Comparison of ENCODE assay signal across 8 cellular contexts in genomic region chr17:7840875-7841274, GRCh38. TPM values are rescaled to one million over a fixed set of nuclear protein-coding genes. Genes with fewer than 3 reads are reported as not detected.
DNase-seq lines count a peak whose midpoint lies in the region; ATAC-seq and TF ChIP-seq lines count a peak whose summit lies in the region.

No MANE protein-coding gene starts in this region.

- no peaks in the 10 kb centered on the region for H3K27me3 ChIP-seq in CD8-positive, alpha-beta memory T cell (ENCODE audit: insufficient read depth, low read length, poor library complexity, severe bottlenecking)
- H3K27me3 ChIP-seq in Panc1 (ENCODE audit: control insufficient read depth, insufficient read depth, low read length) = no peaks in the 10 kb centered on the region
- H3K27me3 ChIP-seq in ovary = no peaks in the 10 kb centered on the region

- H3K4me3 Mint-ChIP-seq in CD8-positive, alpha-beta memory T cell = peak overlapping the region; percentile 74 to 99 (median 97)

- peaks cover 0 to 55% (median 0%) of the 10 kb centered on the region in 3 donors for H3K36me3 Mint-ChIP-seq in CD8-positive, alpha-beta memory T cell

- peak overlapping the region; percentile 92 for H3K4me3 ChIP-seq in CD8-positive, alpha-beta memory T cell (ENCODE audit: low read length)
- H3K4me3 ChIP-seq in Panc1 (ENCODE audit: low read depth in 2 of 2, low read length in 2 of 2) (peak overlapping the region; percentile 72 to 84), epithelial cell of esophagus (ENCODE audit: low read length) (peak overlapping the region; percentile 39), ovary (no peak overlapping the region)

- TF ChIP-seq CTCF in Panc1 (IDR thresholded peaks at IDR 0.05) (no peak), epithelial cell of esophagus (IDR thresholded peaks at IDR 0.05; ENCODE audit: insufficient read depth, low read depth, low read length, missing control alignments) (no peak), ovary (IDR thresholded peaks at IDR 0.05) (no peak)

- peaks cover 0 to 5% (median 0%) of the 10 kb centered on the region in 5 donors for H3K9me3 Mint-ChIP-seq in CD8-positive, alpha-beta memory T cell

- peak overlapping the region; percentile 99 for H3K27ac ChIP-seq in CD8-positive, alpha-beta memory T cell (ENCODE audit: low read depth, low read length)
- H3K27ac ChIP-seq in Panc1 (ENCODE audit: low read length) = peak overlapping the region; percentile 73
- H3K27ac ChIP-seq in ovary = peak overlapping the region; percentile 81 to 90

- CTCF ChIA-PET in CD8-positive, alpha-beta memory T cell (lab: Charles Lee) = interaction anchor here (0.9 to 1.7 kb wide), 5 partner anchors 11 to 149 kb away, joined by 3 to 6 read pairs (median 4); partner anchors contain the start of gene NAA38
- CTCF ChIA-PET in Panc1 (lab: Charles Lee) = interaction anchor here (0.6 kb wide), 2 partner anchors 91 to 97 kb away, joined by 3 read pairs; partner anchors contain the start of gene CNTROB

- peaks cover 73 to 82% (median 77%) of the 10 kb centered on the region in 3 donors for H3K4me1 Mint-ChIP-seq in CD8-positive, alpha-beta memory T cell

- no TSS peak for BruUV-seq in Panc1 (replicated peaks; lab: Mats Ljungman, UMichigan)

- no peaks in the 10 kb centered on the region for H3K36me3 ChIP-seq in CD8-positive, alpha-beta memory T cell (ENCODE audit: insufficient read depth, low read length)
- no peaks in the 10 kb centered on the region; the same call in 1 of the 2 replicates for H3K36me3 ChIP-seq in Panc1 (ENCODE audit: control insufficient read depth, insufficient read depth, low read length)
- no peaks in the 10 kb centered on the region for H3K36me3 ChIP-seq in ovary

- no peak for TF ChIP-seq EP300 in ovary (IDR thresholded peaks at IDR 0.05)

- peaks cover 67% of the 10 kb centered on the region for H3K4me1 ChIP-seq in CD8-positive, alpha-beta memory T cell (ENCODE audit: insufficient read depth, low read length)
- H3K4me1 ChIP-seq in Panc1 (ENCODE audit: control insufficient read depth, insufficient read depth, low read length) (peaks cover 39% of the 10 kb centered on the region), ovary (ENCODE audit: insufficient read depth) (peaks cover 17% of the 10 kb centered on the region)

- peaks cover 0 to 18% of the 10 kb centered on the region in 2 donors for H3K27me3 Mint-ChIP-seq in CD8-positive, alpha-beta memory T cell

- DNase-seq in CD8-positive, alpha-beta memory T cell = no peak
- DNase-seq in Panc1 (ENCODE audit: low read depth, low spot score) (no peak), epithelial cell of esophagus (ENCODE audit: low read depth) (no peak), ovary (no peak), COLO668 (lab: John Stamatoyannopoulos, UW; ENCODE audit: unreplicated experiment) (no peak), mesenteric fat pad (ENCODE audit: low spot score) (no peak), NCI-H1436 (lab: John Stamatoyannopoulos, UW) (no peak)

- ATAC-seq in Panc1 = no peak
- ATAC-seq in GM19395 (IDR thresholded peaks at IDR 0.05; ENCODE audit: unreplicated experiment) = no peak

- peak overlapping the region; percentile 97 to 100 (median 99) for H3K27ac Mint-ChIP-seq in CD8-positive, alpha-beta memory T cell

- in situ Hi-C loops in Panc1 (cut with HindIII; ENCODE audit: low pct_unique_long_range_greater_than_20kb, low sequenced_read_pairs) = no loop called here

- intact Hi-C loops in Panc1 (cut with micrococcal nuclease; ENCODE audit: unreplicated experiment) = no loop called here
- intact Hi-C loops in ovary (cut with DNase I) = loop anchor here in 1 of 4 donors (10.0 kb wide), 1 partner anchor 314 kb away; the partner anchor contains the start of gene PER1

- WGBS in ovary, 3 donors = 66 to 79% (median 70%) methylated on average over 1 of the region's 1 CpG

- POLR2A ChIA-PET in CD8-positive, alpha-beta memory T cell (lab: Charles Lee) = interaction anchor here (1.4 kb wide), 1 partner anchor 16 kb away, joined by 4 read pairs; the partner anchor contains the start of gene NAA38
- POLR2A ChIA-PET in Panc1 (lab: Charles Lee) = no interaction called here

- no peaks in the 10 kb centered on the region for H3K9me3 ChIP-seq in CD8-positive, alpha-beta memory T cell (ENCODE audit: low read length)
- H3K9me3 ChIP-seq in Panc1 (ENCODE audit: control insufficient read depth, insufficient read depth, low read depth, low read length) (no peaks in the 10 kb centered on the region), ovary (no peaks in the 10 kb centered on the region)

- no peak for TF ChIP-seq POLR2A in ovary (IDR thresholded peaks at IDR 0.05)

RNA-seq across cellular contexts. Expression of gene KDM6B, which starts 6.9 kb away (rescaled TPM):
- 10 to 100 TPM; 84.2 to 89.7 TPM for total RNA-seq in CD8-positive, alpha-beta memory T cell
- polyA plus RNA-seq in CD8-positive, alpha-beta memory T cell = 1.2 TPM
- total RNA-seq in Panc1 (2021; ENCODE audit: unreplicated experiment) (19.9 TPM), ovary (10 to 100 TPM; 13.7 to 80.8 (median 71.9) TPM), mesenteric fat pad (92.5 TPM)
- polyA plus RNA-seq in Panc1 (2012; ENCODE audit: insufficient read length) = 16.0 TPM
- polyA plus RNA-seq in ovary = 10 to 100 TPM in 1 of 2 donors, 1 to 10 TPM in 1; 9.1 to 36.9 TPM

RNA-seq across cellular contexts. Expression of gene TMEM88, which starts 14.0 kb away (rescaled TPM):
- total RNA-seq in CD8-positive, alpha-beta memory T cell = 1 to 10 TPM; 5.3 to 5.5 TPM
- not detected for polyA plus RNA-seq in CD8-positive, alpha-beta memory T cell
- 1.6 TPM for total RNA-seq in Panc1 (2021; ENCODE audit: unreplicated experiment)
- 1.1 TPM for polyA plus RNA-seq in Panc1 (2012; ENCODE audit: insufficient read length)
- 10 to 100 TPM in 3 of 7 donors, 1 to 10 TPM in 4; 2.1 to 11.9 (median 8.2) TPM for total RNA-seq in ovary
- 10 to 100 TPM in 1 of 2 donors, 1 to 10 TPM in 1; 5.5 to 17.8 TPM for polyA plus RNA-seq in ovary
- 34.2 TPM for total RNA-seq in mesenteric fat pad

RNA-seq across cellular contexts. Expression of gene NAA38, which starts 16.5 kb away (rescaled TPM):
- total RNA-seq in CD8-positive, alpha-beta memory T cell = 10 to 100 TPM; 58.2 to 65.0 TPM
- 162 TPM for polyA plus RNA-seq in CD8-positive, alpha-beta memory T cell
- total RNA-seq in Panc1 (2021; ENCODE audit: unreplicated experiment) = 75.2 TPM
- 176 TPM for polyA plus RNA-seq in Panc1 (2012; ENCODE audit: insufficient read length)
- total RNA-seq in ovary = 10 to 100 TPM; 46.4 to 82.8 (median 54.6) TPM
- 10 to 100 TPM in 1 of 2 donors, 1 to 10 TPM in 1; 4.6 to 59.1 TPM for polyA plus RNA-seq in ovary
- total RNA-seq in mesenteric fat pad = 68.3 TPM

RNA-seq across cellular contexts. Expression of gene CYB5D1, which starts 16.9 kb away (rescaled TPM):
- total RNA-seq in CD8-positive, alpha-beta memory T cell = 10 to 100 TPM; 16.4 to 17.6 TPM
- 3.1 TPM for polyA plus RNA-seq in CD8-positive, alpha-beta memory T cell
- total RNA-seq in Panc1 (2021; ENCODE audit: unreplicated experiment) (8.6 TPM), ovary (10 to 100 TPM in 6 of 7 donors, 1 to 10 TPM in 1; 7.0 to 18.8 (median 16.1) TPM), mesenteric fat pad (16.7 TPM)
- polyA plus RNA-seq in Panc1 (2012; ENCODE audit: insufficient read length) = 9.2 TPM
- 10 to 100 TPM; 10.8 to 22.2 TPM for polyA plus RNA-seq in ovary

RNA-seq across cellular contexts. Expression of gene CHD3, which starts 47.7 kb away (rescaled TPM):
- 100 to 1,000 TPM; 116 to 123 TPM for total RNA-seq in CD8-positive, alpha-beta memory T cell
- polyA plus RNA-seq in CD8-positive, alpha-beta memory T cell = 20.1 TPM
- total RNA-seq in Panc1 (2021; ENCODE audit: unreplicated experiment) (84.6 TPM), ovary (100 to 1,000 TPM in 4 of 7 donors, 10 to 100 TPM in 3; 65.7 to 145 (median 114) TPM), mesenteric fat pad (40.9 TPM)
- 113 TPM for polyA plus RNA-seq in Panc1 (2012; ENCODE audit: insufficient read length)
- 100 to 1,000 TPM in 1 of 2 donors, 10 to 100 TPM in 1; 87.2 to 100 TPM for polyA plus RNA-seq in ovary
